Comparison of ENCODE assay signal across 19 cellular contexts in genomic region chr19:51168571-51169282, GRCh38. TPM values are rescaled to one million over a fixed set of nuclear protein-coding genes. Genes with fewer than 3 reads are reported as not detected.
DNase-seq lines count a peak whose midpoint lies in the region; ATAC-seq and TF ChIP-seq lines count a peak whose summit lies in the region.
"Had no signal": no experiment of that assay in that cellular context is flagged by ENCODE, and none has a peak within 500 bp of the region (broad histone marks: within the 10 kb centered on the region; RNA-seq: fewer than 3 reads in every experiment).

No MANE protein-coding gene starts in this region.

- H3K9me3 ChIP-seq in HEK293 (ENCODE audit: control insufficient read depth, insufficient read depth, low read depth, low read length), result no peaks in the 10 kb centered on the region
- H3K9me3 ChIP-seq in ovary, result no peaks in the 10 kb centered on the region
- H3K9me3 ChIP-seq: thyroid gland had no signal

- no peaks in the 10 kb centered on the region for H3K36me3 Mint-ChIP-seq in activated naive CD4-positive, alpha-beta T cell treated with anti-CD3 and anti-CD28 coated beads, Interleukin-2, amount 10 ng/mL, durations not matched to agents 7 days and 5 days
- H3K36me3 Mint-ChIP-seq in activated naive CD4-positive, alpha-beta T cell treated with anti-CD3 and anti-CD28 coated beads, Interleukin-2, amount 50 U/mL, for 72 hours, result no peaks in the 10 kb centered on the region
- no peaks in the 10 kb centered on the region for H3K36me3 Mint-ChIP-seq in dendritic cell treated with granulocyte-macrophage colony-stimulating factor and Interleukin-4, amounts not matched to agents 40 ng/mL and 50 ng/mL, for 4 days (ENCODE audit: low read depth)
- H3K36me3 Mint-ChIP-seq: brain; stimulated activated naive B cell treated with anti-CD40 and anti-IgM and Interleukin-4, amounts not matched to agents 10 μg/mL and 1 μg/mL and 100 μg/mL, for 72 hours had no signal

- H3K9me3 Mint-ChIP-seq in activated naive CD4-positive, alpha-beta T cell treated with anti-CD3 and anti-CD28 coated beads, Interleukin-2, amount 10 ng/mL, durations not matched to agents 7 days and 5 days, result no peaks in the 10 kb centered on the region
- no peaks in the 10 kb centered on the region for H3K9me3 Mint-ChIP-seq in activated naive CD4-positive, alpha-beta T cell treated with anti-CD3 and anti-CD28 coated beads, Interleukin-2, amount 50 U/mL, for 72 hours
- no peaks in the 10 kb centered on the region for H3K9me3 Mint-ChIP-seq in dendritic cell treated with granulocyte-macrophage colony-stimulating factor and Interleukin-4, amounts not matched to agents 40 ng/mL and 50 ng/mL, for 4 days
- H3K9me3 Mint-ChIP-seq: stimulated activated naive B cell treated with anti-CD40 and anti-IgM and Interleukin-4, amounts not matched to agents 10 μg/mL and 1 μg/mL and 100 μg/mL, for 72 hours had no signal

- H3K4me1 ChIP-seq in HEK293 (ENCODE audit: control insufficient read depth, insufficient read depth, low read length) (no peaks in the 10 kb centered on the region; the same call in 1 of the 2 replicates), ovary (ENCODE audit: insufficient read depth) (peaks cover 5% of the 10 kb centered on the region)
- H3K4me1 ChIP-seq: thyroid gland had no signal

- POLR2A ChIA-PET in HEK293 (lab: Yijun Ruan, JAX), result no interaction called here

- H3K27ac ChIP-seq in HEK293 (ENCODE audit: extremely low read depth, low read depth, low read length) (no peak overlapping the region), ovary (peak overlapping the region in 1 of 2 donors; percentile 67)
- H3K27ac ChIP-seq: coronary artery, PC-9, thyroid gland had no signal

- intact Hi-C loops in dendritic cell treated with granulocyte-macrophage colony-stimulating factor and Interleukin-4, amounts not matched to agents 40 ng/mL and 50 ng/mL, for 4 days (cut with micrococcal nuclease), result loop anchor here (5.0 kb wide), 1 partner anchor 146 kb away; no protein-coding TSS in a partner anchor
- intact Hi-C loops in ovary (cut with DNase I), result loop anchor here in 2 of 4 donors (5.0 to 10.0 kb wide), 2 partner anchors 64 to 146 kb away; partner anchors contain the start of gene CTU1 (in 1 of the 2)

- no peak for TF ChIP-seq POLR2A in ovary (IDR thresholded peaks at IDR 0.05)

- CTCF ChIA-PET in activated naive CD4-positive, alpha-beta T cell treated with anti-CD3 and anti-CD28 coated beads, Interleukin-2, amount 10 ng/mL, durations not matched to agents 7 days and 5 days (lab: Charles Lee), result interaction anchor here (1.0 to 4.6 kb wide), 5 partner anchors 10 to 147 kb away, joined by 3 to 30 read pairs (median 5); no protein-coding TSS in a partner anchor
- CTCF ChIA-PET in HEK293 (lab: Yijun Ruan, JAX), result interaction anchor here (0.9 to 4.2 kb wide), 6 partner anchors 9 to 345 kb away, joined by 3 to 44 read pairs (median 4); no protein-coding TSS in a partner anchor

- no peak overlapping the region for H3K27ac Mint-ChIP-seq in activated naive CD4-positive, alpha-beta T cell treated with anti-CD3 and anti-CD28 coated beads, Interleukin-2, amount 10 ng/mL, durations not matched to agents 7 days and 5 days
- H3K27ac Mint-ChIP-seq in activated naive CD4-positive, alpha-beta T cell treated with anti-CD3 and anti-CD28 coated beads, Interleukin-2, amount 50 U/mL, for 72 hours, result peak overlapping the region in 1 of 2 donors; percentile 25
- H3K27ac Mint-ChIP-seq in dendritic cell treated with granulocyte-macrophage colony-stimulating factor and Interleukin-4, amounts not matched to agents 40 ng/mL and 50 ng/mL, for 4 days, result peak overlapping the region; percentile 45
- H3K27ac Mint-ChIP-seq: brain; stimulated activated naive B cell treated with anti-CD40 and anti-IgM and Interleukin-4, amounts not matched to agents 10 μg/mL and 1 μg/mL and 100 μg/mL, for 72 hours had no signal

- H3K27me3 ChIP-seq in ovary, result no peaks in the 10 kb centered on the region
- H3K27me3 ChIP-seq: thyroid gland had no signal

- no peaks in the 10 kb centered on the region for H3K36me3 ChIP-seq in HEK293 (ENCODE audit: control insufficient read depth in 2 of 2, insufficient read depth in 1 of 2, low read length in 2 of 2)
- no peaks in the 10 kb centered on the region for H3K36me3 ChIP-seq in ovary
- H3K36me3 ChIP-seq: thyroid gland had no signal

- no peak for DNase-seq in activated naive CD4-positive, alpha-beta T cell treated with anti-CD3 and anti-CD28 coated beads, Interleukin-2, amount 10 ng/mL, durations not matched to agents 7 days and 5 days
- no peak for DNase-seq in activated naive CD4-positive, alpha-beta T cell treated with anti-CD3 and anti-CD28 coated beads, Interleukin-2, amount 50 U/mL, for 72 hours (ENCODE audit: low spot score in 2 of 2)
- DNase-seq in ovary, result peak; percentile 48 to 76 (median 65)
- no peak for DNase-seq in foreskin melanocyte
- no peak for DNase-seq in NCI-H446 (lab: John Stamatoyannopoulos, UW)

- H3K4me3 ChIP-seq in HEK293 (ENCODE audit: low read depth, low read length) (no peak overlapping the region), ovary (no peak overlapping the region)
- H3K4me3 ChIP-seq: coronary artery, PC-9, thyroid gland had no signal

- no peak for TF ChIP-seq EP300 in ovary (IDR thresholded peaks at IDR 0.05)

- 25 to 46% (median 37%) methylated on average over 13 of the region's 13 CpGs for WGBS in ovary, 3 donors

- H3K4me3 Mint-ChIP-seq in activated naive CD4-positive, alpha-beta T cell treated with anti-CD3 and anti-CD28 coated beads, Interleukin-2, amount 10 ng/mL, durations not matched to agents 7 days and 5 days, result peak overlapping the region; percentile 32
- H3K4me3 Mint-ChIP-seq in dendritic cell treated with granulocyte-macrophage colony-stimulating factor and Interleukin-4, amounts not matched to agents 40 ng/mL and 50 ng/mL, for 4 days, result no peak overlapping the region

- TF ChIP-seq CTCF in HEK293 (tag by site-specific recombination; IDR thresholded peaks at IDR 0.05) (no peak), ovary (IDR thresholded peaks at IDR 0.05) (no peak)

- peaks cover 35% of the 10 kb centered on the region for H3K4me1 Mint-ChIP-seq in activated naive CD4-positive, alpha-beta T cell treated with anti-CD3 and anti-CD28 coated beads, Interleukin-2, amount 10 ng/mL, durations not matched to agents 7 days and 5 days
- H3K4me1 Mint-ChIP-seq in dendritic cell treated with granulocyte-macrophage colony-stimulating factor and Interleukin-4, amounts not matched to agents 40 ng/mL and 50 ng/mL, for 4 days (ENCODE audit: low read depth), result peaks cover 33% of the 10 kb centered on the region

- no peak for ATAC-seq in activated naive CD4-positive, alpha-beta T cell treated with anti-CD3 and anti-CD28 coated beads, Interleukin-2, amount 50 U/mL, for 72 hours
- no peak for ATAC-seq in HG02678 (IDR thresholded peaks at IDR 0.05; ENCODE audit: unreplicated experiment)
- ATAC-seq: stimulated activated naive B cell treated with anti-CD40 and anti-IgM and Interleukin-4, amounts not matched to agents 10 μg/mL and 1 μg/mL and 100 μg/mL, for 72 hours had no signal

- H3K27me3 Mint-ChIP-seq in activated naive CD4-positive, alpha-beta T cell treated with anti-CD3 and anti-CD28 coated beads, Interleukin-2, amount 10 ng/mL, durations not matched to agents 7 days and 5 days, result peaks cover 31% of the 10 kb centered on the region
- peaks cover 3% of the 10 kb centered on the region for H3K27me3 Mint-ChIP-seq in dendritic cell treated with granulocyte-macrophage colony-stimulating factor and Interleukin-4, amounts not matched to agents 40 ng/mL and 50 ng/mL, for 4 days

TF ChIP-seq in HEK293, 187 proteins besides CTCF, POLR2A, EP300 and RAD21 (continues in another document):
- no peak for TF ChIP-seq ZNF776 (tag by site-specific recombination; IDR thresholded peaks at IDR 0.05; ENCODE audit: borderline replicate concordance)
- peak; percentile 88 for TF ChIP-seq ZNF335 (tag by site-specific recombination; conservative IDR thresholded peaks at IDR 0.05)
- TF ChIP-seq BCL11A (tag by site-specific recombination; IDR thresholded peaks at IDR 0.05; ENCODE audit: low read depth), result 0 out of 2 replicates have a peak, but pooled peaks have one; percentile 25
- no peak for TF ChIP-seq ZNF560 (tag by site-specific recombination; IDR thresholded peaks at IDR 0.05; ENCODE audit: borderline replicate concordance)
- TF ChIP-seq GLIS1 (tag by site-specific recombination; IDR thresholded peaks at IDR 0.05), result peak; percentile 70
- TF ChIP-seq AEBP2 (tag by site-specific recombination; IDR thresholded peaks at IDR 0.05; ENCODE audit: borderline replicate concordance), result no peak
- no peak for TF ChIP-seq ZNF114 (tag by site-specific recombination; IDR thresholded peaks at IDR 0.05)
- TF ChIP-seq SETDB1 (IDR thresholded peaks at IDR 0.05; ENCODE audit: insufficient read length, low read length), result no peak
- peak; percentile 20; the same call in 1 of the 2 replicates for TF ChIP-seq ZNF629 (tag by site-specific recombination; IDR thresholded peaks at IDR 0.05)
- TF ChIP-seq ZNF221 (tag by site-specific recombination; IDR thresholded peaks at IDR 0.05; ENCODE audit: borderline replicate concordance), result no peak

RNA-seq across cellular contexts. Expression of gene SIGLEC7, which starts 26.6 kb away (rescaled TPM):
- total RNA-seq in activated naive CD4-positive, alpha-beta T cell treated with anti-CD3 and anti-CD28 coated beads, Interleukin-2, amount 50 U/mL, for 72 hours, result under 1 TPM in 1 of 2 donors, not detected in 1; 0.34 TPM
- total RNA-seq in ovary, result 1 to 10 TPM in 3 of 7 donors, under 1 TPM in 2, not detected in 2; 0.38 to 3.0 (median 1.5) TPM
- 1 to 10 TPM in 1 of 2 donors, under 1 TPM in 1; 0.39 to 3.7 TPM for polyA plus RNA-seq in ovary
- total RNA-seq: fibroblast of villous mesenchyme, H1, mammary epithelial cell, MCF 10A, osteocyte, PC-9 had no signal
- polyA plus RNA-seq: H1, keratinocyte, mammary epithelial cell had no signal

RNA-seq across cellular contexts. Expression of gene SIGLEC9, which starts 44.0 kb away (rescaled TPM):
- total RNA-seq in activated naive CD4-positive, alpha-beta T cell treated with anti-CD3 and anti-CD28 coated beads, Interleukin-2, amount 50 U/mL, for 72 hours, result 1 to 10 TPM in 1 of 2 donors, under 1 TPM in 1; 0.87 to 1.1 TPM
- total RNA-seq in ovary, result 10 to 100 TPM in 1 of 7 donors, 1 to 10 TPM in 6; 1.7 to 10.4 (median 3.1) TPM
- 1 to 10 TPM; 2.5 TPM for polyA plus RNA-seq in ovary
- total RNA-seq: fibroblast of villous mesenchyme, H1, mammary epithelial cell, MCF 10A, osteocyte, PC-9 had no signal
- polyA plus RNA-seq: H1, keratinocyte, mammary epithelial cell had no signal

RNA-seq across cellular contexts. Expression of gene CD33, which starts 56.2 kb away (rescaled TPM):
- total RNA-seq in activated naive CD4-positive, alpha-beta T cell treated with anti-CD3 and anti-CD28 coated beads, Interleukin-2, amount 50 U/mL, for 72 hours, result 1 to 10 TPM in 1 of 2 donors, under 1 TPM in 1; 0.91 to 2.9 TPM
- total RNA-seq in ovary, result 1 to 10 TPM; 1.4 to 6.9 (median 2.7) TPM
- polyA plus RNA-seq in ovary, result 10 to 100 TPM in 1 of 2 donors, 1 to 10 TPM in 1; 1.3 to 16.5 TPM
- total RNA-seq: fibroblast of villous mesenchyme, H1, mammary epithelial cell, osteocyte, PC-9 had no signal

Comparison
In these comparisons a context has a peak if more than half of its experiments do, and no peak if none do; other contexts are left out.
1. DNase-seq: peak in ovary (5 of 5); none in activated naive CD4-positive, alpha-beta T cell treated with anti-CD3 and anti-CD28 coated beads, Interleukin-2, amount 10 ng/mL, durations not matched to agents 7 days and 5 days (single experiment), activated naive CD4-positive, alpha-beta T cell treated with anti-CD3 and anti-CD28 coated beads, Interleukin-2, amount 50 U/mL, for 72 hours (0 of 2), foreskin melanocyte (single experiment) and NCI-H446 (0 of 2).